ENCODE assay signal across 26 cellular contexts in the genomic region with DNA sequence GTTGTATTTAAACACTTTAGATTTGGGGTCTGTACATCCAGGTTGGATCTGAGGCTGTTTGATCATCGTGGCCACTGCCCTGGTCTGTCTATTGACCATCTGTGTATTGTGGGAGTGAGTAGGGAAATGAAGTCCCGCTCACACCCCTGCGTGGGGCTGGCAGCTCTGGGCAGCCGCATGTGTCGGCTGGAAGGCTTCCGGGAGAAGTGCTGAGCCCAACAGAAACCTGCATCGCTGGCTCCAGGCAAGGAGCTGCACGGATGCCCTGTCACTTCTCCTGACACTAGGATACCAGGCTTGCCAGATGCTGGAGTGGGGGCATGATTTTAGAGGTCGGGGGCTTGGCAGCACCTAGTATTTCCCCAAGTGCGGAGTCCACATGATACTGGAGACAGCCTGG.
"Had no signal": no experiment of that assay in that cellular context is flagged by ENCODE, and none has a peak within 500 bp of the region (broad histone marks: within the 10 kb centered on the region; RNA-seq: fewer than 3 reads in every experiment).

No MANE protein-coding gene starts in this region.

- H3K27me3 ChIP-seq: upper lobe of left lung had no signal

- H3K9ac ChIP-seq: parathyroid adenoma had no signal

- H3K4me3 ChIP-seq: coronary artery, esophagus muscularis mucosa, gastroesophageal sphincter, heart right ventricle, left lung, mucosa of descending colon, prostate gland, sigmoid colon, thoracic aorta, tibial nerve, upper lobe of left lung had no signal

- H3K9me3 ChIP-seq: mucosa of descending colon, prostate gland, thoracic aorta had no signal

- H3K36me3 ChIP-seq: esophagus muscularis mucosa, gastroesophageal sphincter, heart right ventricle, left lung, prostate gland, sigmoid colon, thoracic aorta, tibial nerve, upper lobe of left lung had no signal

- DNase-seq: effector memory CD4-positive, alpha-beta T cell; foreskin keratinocyte; glutamatergic neuron; heart right ventricle; hippocampal formation; left cardiac atrium; mesenchymal stem cell; mucosa of descending colon; naive B cell; right cardiac atrium; sigmoid colon; stimulated activated CD4-positive, alpha-beta T cell treated with anti-CD3 and anti-CD28 coated beads, Interleukin-2, amount 100 ng/mL, for 24 hours; stimulated activated CD4-positive, alpha-beta T cell treated with anti-CD3 and anti-CD28 coated beads, Interleukin-4, amount 100 ng/mL, for 24 hours; stimulated activated naive CD4-positive, alpha-beta T cell treated with Interleukin-2 at 50 U/mL for 16 hours; substantia nigra; upper lobe of left lung had no signal

- ATAC-seq: gastroesophageal sphincter; heart right ventricle; left cardiac atrium; left lung; mucosa of descending colon; natural killer cell treated with Interleukin-12 subunit alpha and Interleukin-12 subunit beta and Interleukin-15 and Interleukin-18, amount 100 ng/mL, for 72 hours; right cardiac atrium; stimulated activated effector memory CD8-positive, alpha-beta T cell treated with anti-CD3 and anti-CD28 coated beads, Interleukin-12 subunit alpha, Interleukin-12 subunit beta, amount 100 ng/mL, for 72 hours had no signal

- H3K4me1 ChIP-seq: foreskin keratinocyte, heart right ventricle, left lung, parathyroid adenoma, prostate gland, upper lobe of left lung had no signal
